ENCODE assay signal across 8 cellular contexts in genomic region chr2:152334701-152335015, GRCh38. TPM values are rescaled to one million over a fixed set of nuclear protein-coding genes. Genes with fewer than 3 reads are reported as not detected.
DNase-seq lines count a peak whose midpoint lies in the region; ATAC-seq and TF ChIP-seq lines count a peak whose summit lies in the region.

No MANE protein-coding gene starts in this region.

- H3K4me3 ChIP-seq in GM06990 (replicated peaks; ENCODE audit: low read depth, low read length) (peak overlapping the region; percentile 77), SK-N-MC (peak overlapping the region; percentile 94), fibroblast of lung (replicated peaks in 1 of 4; ENCODE audit: control extremely low read depth in 1 of 4, insufficient read depth in 1 of 4, low read depth in 3 of 4, low read length in 4 of 4) (peak overlapping the region; percentile 75 to 83 (median 77)), psoas muscle (peak overlapping the region; percentile 97), mucosa of descending colon (no peak overlapping the region)

- H3K27ac ChIP-seq in SK-N-MC (no peak overlapping the region), fibroblast of lung (ENCODE audit: insufficient read depth, low read length) (no peak overlapping the region), psoas muscle (peak overlapping the region; percentile 92)

- H3K27me3 ChIP-seq in GM06990 (replicated peaks; ENCODE audit: control insufficient read depth, insufficient read depth, low read length) (no peaks in the 10 kb centered on the region; the same call in 1 of the 2 replicates), fibroblast of lung (ENCODE audit: control insufficient read depth, insufficient read depth, low read length) (no peaks in the 10 kb centered on the region), psoas muscle (ENCODE audit: insufficient read depth in 3 of 3, low read length in 2 of 3) (no peaks in the 10 kb centered on the region)

- no peaks in the 10 kb centered on the region for H4K20me1 ChIP-seq in fibroblast of lung (ENCODE audit: control insufficient read depth, extremely low read depth, insufficient read depth, low read length)

- ATAC-seq in psoas muscle (no peak), mucosa of descending colon (no peak), GM21381 (IDR thresholded peaks at IDR 0.05; ENCODE audit: unreplicated experiment) (no peak)

- DNase-seq in GM06990 (ENCODE audit: extremely low read depth, insufficient read length) (no peak), SK-N-MC (ENCODE audit: low read depth, low spot score) (no peak), fibroblast of lung (ENCODE audit: low read depth in 2 of 2) (no peak), psoas muscle (no peak), mucosa of descending colon (no peak), pons (ENCODE audit: low spot score) (no peak), mesenteric fat pad (ENCODE audit: low spot score) (no peak)

- WGBS in psoas muscle, 3 donors = 2 to 4% (median 2%) methylated on average over 11 of the region's 11 CpGs

- peak overlapping the region; percentile 87 for H2AFZ ChIP-seq in fibroblast of lung (ENCODE audit: low read length)

- no peaks in the 10 kb centered on the region for H3K9me3 ChIP-seq in SK-N-MC (ENCODE audit: low read depth, low read length)
- H3K9me3 ChIP-seq in fibroblast of lung (ENCODE audit: control insufficient read depth, insufficient read depth, low read depth, low read length) = no peaks in the 10 kb centered on the region
- no peaks in the 10 kb centered on the region for H3K9me3 ChIP-seq in psoas muscle
- H3K9me3 ChIP-seq in mucosa of descending colon = no peaks in the 10 kb centered on the region

- peak overlapping the region; percentile 81 for H3K4me2 ChIP-seq in fibroblast of lung (ENCODE audit: extremely low read depth, insufficient read depth, low read length)

- H3K79me2 ChIP-seq in fibroblast of lung (ENCODE audit: control insufficient read depth, insufficient read depth, low read length) = peaks cover 31% of the 10 kb centered on the region

- H3K4me1 ChIP-seq in fibroblast of lung (ENCODE audit: control insufficient read depth, extremely low read depth, insufficient read depth, low read length) (no peaks in the 10 kb centered on the region), psoas muscle (peaks cover 24% of the 10 kb centered on the region), mucosa of descending colon (ENCODE audit: low read depth) (no peaks in the 10 kb centered on the region)

- H3K36me3 ChIP-seq in GM06990 (ENCODE audit: control insufficient read depth, insufficient read depth, low read length) (no peaks in the 10 kb centered on the region), SK-N-MC (ENCODE audit: insufficient read depth, low read length) (no peaks in the 10 kb centered on the region), fibroblast of lung (ENCODE audit: control insufficient read depth, insufficient read depth, low read length) (no peaks in the 10 kb centered on the region), psoas muscle (ENCODE audit: insufficient read depth in 1 of 2, low read depth in 1 of 2) (no peaks in the 10 kb centered on the region), mucosa of descending colon (ENCODE audit: low read depth) (no peaks in the 10 kb centered on the region)

- H3K9ac ChIP-seq in SK-N-MC (ENCODE audit: insufficient read length) (peak overlapping the region; percentile 72), fibroblast of lung (ENCODE audit: insufficient read depth, low read length) (peak overlapping the region; percentile 64)

- no peak for TF ChIP-seq CTCF in GM06990 (IDR thresholded peaks at IDR 0.05; ENCODE audit: insufficient read depth, low read length, poor library complexity, severe bottlenecking)
- TF ChIP-seq CTCF in fibroblast of lung (conservative IDR thresholded peaks at IDR 0.05 in 1 of 2, IDR thresholded peaks at IDR 0.05 in 1 of 2; ENCODE audit: low read depth in 1 of 2, low read length in 2 of 2) = no peak
- no peak for TF ChIP-seq CTCF in psoas muscle (IDR thresholded peaks at IDR 0.05)
- no peak for TF ChIP-seq CTCF in mucosa of descending colon (IDR thresholded peaks at IDR 0.05)

- intact Hi-C loops in psoas muscle (cut with DNase I) (loop anchor here (5.0 to 10.0 kb wide), 7 partner anchors 73 to 380 kb away; partner anchors contain the start of genes ARL6IP6 (in 1 of the 2) and PRPF40A (in 1 of the 2)), mucosa of descending colon (cut with DNase I, micrococcal nuclease) (loop anchor here in 1 of 2 donors (10.0 kb wide), 1 partner anchor 300 kb away; no protein-coding TSS in a partner anchor)

RNA-seq across cellular contexts. Expression of gene FMNL2, which starts 0.3 kb away (rescaled TPM):
- 25.4 and 30.2 TPM in 2 replicates for total RNA-seq in fibroblast of lung
- polyA plus RNA-seq in fibroblast of lung = 12.0 and 23.2 TPM in 2 replicates
- 9.6 and 17.0 TPM in 2 replicates for polyA plus RNA-seq in fibroblast of lung (2012)
- 2.4 and 2.9 TPM in 2 replicates for polyA minus RNA-seq in fibroblast of lung (ENCODE audit: low replicate concordance)
- total RNA-seq in psoas muscle = 10 to 100 TPM in 2 of 4 donors, 1 to 10 TPM in 2; 8.4 to 18.2 (median 10.1) TPM
- 10 to 100 TPM in 2 of 3 donors, 1 to 10 TPM in 1; 6.6 to 14.8 (median 12.9) TPM for polyA plus RNA-seq in psoas muscle
- total RNA-seq in mucosa of descending colon = 10 to 100 TPM; 11.5 to 25.4 (median 12.0) TPM
- total RNA-seq in mesenteric fat pad = 57.6 TPM
